ENCODE assay signal across 8 cellular contexts in genomic region chr16:89657442-89658220, GRCh38. TPM values are rescaled to one million over a fixed set of nuclear protein-coding genes. Genes with fewer than 3 reads are reported as not detected.
DNase-seq lines count a peak whose midpoint lies in the region; ATAC-seq and TF ChIP-seq lines count a peak whose summit lies in the region.

CHMP1A (minus strand) TSS chr16:89657708; CDS start chr16:89657588, 120 bp downstream.
SPATA33 (plus strand) TSS chr16:89657836; CDS start chr16:89657912, 76 bp downstream.

- no peaks in the 10 kb centered on the region for H3K27me3 Mint-ChIP-seq in activated naive CD8-positive, alpha-beta T cell treated with anti-CD3 and anti-CD28 coated beads, Interleukin-2, amount 10 ng/mL, durations not matched to agents 7 days and 5 days

- intact Hi-C loops in transverse colon (cut with DNase I; ENCODE audit: low total_unique reads) = no loop called here

- peak; percentile 81 for ATAC-seq in HG02571 (IDR thresholded peaks at IDR 0.05; ENCODE audit: unreplicated experiment)
- ATAC-seq in activated naive CD8-positive, alpha-beta T cell treated with anti-CD3 and anti-CD28 coated beads, Interleukin-2, amount 10 ng/mL, durations not matched to agents 7 days and 5 days (ENCODE audit: low read depth) = peak; percentile 88

- H3K4me1 Mint-ChIP-seq in activated naive CD8-positive, alpha-beta T cell treated with anti-CD3 and anti-CD28 coated beads, Interleukin-2, amount 10 ng/mL, durations not matched to agents 7 days and 5 days = peaks cover 31% of the 10 kb centered on the region

- no peak for TF ChIP-seq EP300 in transverse colon (IDR thresholded peaks at IDR 0.05; ENCODE audit: low read depth)

- 1% methylated on average over 31 of the region's 99 CpGs; no CpG with 5 or more reads in 1 of the 2 donors for WGBS in transverse colon (ENCODE audit: low coverage in 1 of 2), 2 donors

- H3K9me3 Mint-ChIP-seq in activated naive CD8-positive, alpha-beta T cell treated with anti-CD3 and anti-CD28 coated beads, Interleukin-2, amount 10 ng/mL, durations not matched to agents 7 days and 5 days = no peaks in the 10 kb centered on the region

- peak within 1 kb of the TSS; percentile 80 for H3K27ac Mint-ChIP-seq in activated naive CD8-positive, alpha-beta T cell treated with anti-CD3 and anti-CD28 coated beads, Interleukin-2, amount 10 ng/mL, durations not matched to agents 7 days and 5 days

- H3K36me3 ChIP-seq in cardiac muscle cell (peaks cover 3% of the 10 kb centered on the region), transverse colon (no peaks in the 10 kb centered on the region)

- DNase-seq in GM12864 (ENCODE audit: low read depth) = peak; percentile 57
- DNase-seq in NB4 (ENCODE audit: low read depth) = peak; percentile 91
- peak; percentile 40 to 71 for DNase-seq in SW 1271 (lab: John Stamatoyannopoulos, UW)
- peak; percentile 98 for DNase-seq in activated naive CD8-positive, alpha-beta T cell treated with anti-CD3 and anti-CD28 coated beads, Interleukin-2, amount 10 ng/mL, durations not matched to agents 7 days and 5 days
- peak; percentile 89 to 93 for DNase-seq in cardiac muscle cell (ENCODE audit: low read depth in 1 of 2, low spot score in 1 of 2)
- peak; percentile 75 for DNase-seq in pons (ENCODE audit: low spot score)
- peak; percentile 92 for DNase-seq in transverse colon

- no peaks in the 10 kb centered on the region for H3K9me3 ChIP-seq in cardiac muscle cell (ENCODE audit: low read depth)
- no peaks in the 10 kb centered on the region for H3K9me3 ChIP-seq in transverse colon

- H3K36me3 Mint-ChIP-seq in activated naive CD8-positive, alpha-beta T cell treated with anti-CD3 and anti-CD28 coated beads, Interleukin-2, amount 10 ng/mL, durations not matched to agents 7 days and 5 days = peaks cover 25% of the 10 kb centered on the region

- H3K4me3 ChIP-seq in GM12864 (ENCODE audit: low read depth, low read length) = peak within 1 kb of the TSS; percentile 66
- peak within 1 kb of the TSS; percentile 77 for H3K4me3 ChIP-seq in NB4 (ENCODE audit: low read depth, low read length)
- peak within 1 kb of the TSS; percentile 90 for H3K4me3 ChIP-seq in cardiac muscle cell
- peak within 1 kb of the TSS; percentile 88 to 95 (median 94) for H3K4me3 ChIP-seq in transverse colon

- H3K4me1 ChIP-seq in cardiac muscle cell (ENCODE audit: low read depth) (peaks cover 4% of the 10 kb centered on the region), transverse colon (peaks cover 13 to 39% (median 21%) of the 10 kb centered on the region in 4 donors)

- TF ChIP-seq CTCF in GM12864 (IDR thresholded peaks at IDR 0.05; ENCODE audit: low read depth, low read length, missing control alignments) = no peak
- TF ChIP-seq CTCF in NB4 (IDR thresholded peaks at IDR 0.05; ENCODE audit: low read depth, low read length) = no peak
- TF ChIP-seq CTCF in cardiac muscle cell (IDR thresholded peaks at IDR 0.05; ENCODE audit: low read depth, low read length) = no peak
- TF ChIP-seq CTCF in transverse colon (IDR thresholded peaks at IDR 0.05) = no peak

- in situ Hi-C loops in transverse colon (cut with MboI; ENCODE audit: low pct_ligation_motif_present in 1 of 4, low pct_unique_long_range_greater_than_20kb in 1 of 4, low sequenced_read_pairs in 3 of 4) = no loop called here

- peak within 1 kb of the TSS; percentile 24 for H3K27ac ChIP-seq in cardiac muscle cell
- peak within 1 kb of the TSS; percentile 79 to 93 (median 90) for H3K27ac ChIP-seq in transverse colon

- no peaks in the 10 kb centered on the region for H3K27me3 ChIP-seq in cardiac muscle cell
- no peaks in the 10 kb centered on the region for H3K27me3 ChIP-seq in transverse colon

- H3K4me3 Mint-ChIP-seq in activated naive CD8-positive, alpha-beta T cell treated with anti-CD3 and anti-CD28 coated beads, Interleukin-2, amount 10 ng/mL, durations not matched to agents 7 days and 5 days = peak within 1 kb of the TSS; percentile 87

- TF ChIP-seq POLR2A in NB4 (IDR thresholded peaks at IDR 0.05; ENCODE audit: extremely low read depth, insufficient read length) (peak; percentile 56), transverse colon (IDR thresholded peaks at IDR 0.05) (peak; percentile 80)

- POLR2A ChIA-PET in activated naive CD8-positive, alpha-beta T cell treated with anti-CD3 and anti-CD28 coated beads, Interleukin-2, amount 10 ng/mL, durations not matched to agents 7 days and 5 days (lab: Charles Lee) = interaction anchor here (0.7 to 2.2 kb wide), 3 partner anchors 41 to 96 kb away, joined by 3 to 6 read pairs (median 4); no protein-coding TSS in a partner anchor

RNA-seq across cellular contexts. Expression of gene CHMP1A, which starts in this region (rescaled TPM):
- 10 to 100 TPM; 88.1 to 96.3 TPM for total RNA-seq in activated naive CD8-positive, alpha-beta T cell treated with anti-CD3 and anti-CD28 coated beads, Interleukin-2, amount 10 ng/mL, durations not matched to agents 7 days and 5 days
- total RNA-seq in cardiac muscle cell (82.2 and 86.2 TPM in 2 replicates), transverse colon (100 to 1,000 TPM; 131 to 184 (median 144) TPM)
- 87.5 and 89.6 TPM in 2 replicates for polyA plus RNA-seq in cardiac muscle cell

RNA-seq across cellular contexts. Expression of gene SPATA33, which starts in this region (rescaled TPM):
- total RNA-seq in activated naive CD8-positive, alpha-beta T cell treated with anti-CD3 and anti-CD28 coated beads, Interleukin-2, amount 10 ng/mL, durations not matched to agents 7 days and 5 days = 10 to 100 TPM in 1 of 2 experiments, 1 to 10 TPM in 1; 9.8 to 11.6 TPM
- total RNA-seq in cardiac muscle cell = 8.3 and 12.6 TPM in 2 replicates
- 13.2 and 13.5 TPM in 2 replicates for polyA plus RNA-seq in cardiac muscle cell
- total RNA-seq in transverse colon = 10 to 100 TPM in 1 of 4 donors, 1 to 10 TPM in 3; 4.4 to 10.1 (median 7.4) TPM

Comparison
In these comparisons a context has a peak if more than half of its experiments do, and no peak if none do; other contexts are left out.
1. Peak in every context shown above with its lines: DNase-seq, ATAC-seq, H3K4me3 ChIP-seq and H3K27ac ChIP-seq.